Comparison of ENCODE assay signal across 29 cellular contexts in the genomic region with DNA sequence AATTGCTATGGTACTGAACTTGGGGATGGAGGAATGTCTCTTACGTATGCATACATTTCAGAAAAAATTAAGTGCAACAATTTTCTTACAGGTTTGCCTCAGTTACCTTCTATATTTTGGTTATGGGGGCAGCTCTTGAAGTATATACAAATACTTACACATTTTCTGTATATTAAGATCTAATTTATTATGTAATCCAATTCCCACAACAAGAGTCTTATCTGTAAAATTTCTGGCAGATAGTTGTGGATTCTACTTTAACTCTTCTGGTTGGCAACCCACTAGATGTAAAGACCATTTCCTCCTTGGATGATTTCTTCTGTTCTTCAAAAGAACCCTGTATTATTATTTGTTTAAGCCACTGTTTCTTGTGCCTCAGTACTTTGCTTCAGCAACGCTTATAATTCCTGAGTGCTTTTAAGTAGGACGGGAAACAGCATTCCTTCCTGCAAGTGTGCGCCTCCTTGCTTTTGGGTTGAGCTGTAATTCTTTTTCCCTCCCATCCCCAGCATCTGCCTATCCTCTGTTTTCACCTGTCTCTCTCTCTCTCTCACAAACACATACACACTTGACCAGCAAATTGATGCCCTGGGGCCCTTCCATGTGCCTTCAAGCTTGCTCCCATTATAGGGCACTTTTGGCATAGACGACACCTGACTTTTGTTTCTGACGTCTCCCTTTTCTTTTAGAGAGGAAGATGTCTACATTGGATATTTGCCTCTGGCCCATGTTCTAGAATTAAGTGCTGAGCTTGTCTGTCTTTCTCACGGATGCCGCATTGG.
"Had no signal": no experiment of that assay in that cellular context is flagged by ENCODE, and none has a peak within 500 bp of the region (broad histone marks: within the 10 kb centered on the region; RNA-seq: fewer than 3 reads in every experiment).

No MANE protein-coding gene starts in this region.

- H3K4me3 Mint-ChIP-seq: activated B cell treated with CpG ODN at 0.5 μM for 24 hours; activated CD4-positive, alpha-beta T cell treated with anti-CD3 and anti-CD28 coated beads for 36 hours; activated T-cell treated with anti-CD3 and anti-CD28 coated beads, Interleukin-2, amount 50 U/mL, for 24 hours; activated T-helper 17 cell treated with anti-CD3 and anti-CD28 coated beads, Interleukin-2, amount 50 U/mL, for 72 hours; effector memory CD8-positive, alpha-beta T cell; mesothelial cell of epicardium; naive thymus-derived CD8-positive, alpha-beta T cell; neural progenitor cell; stimulated activated memory B cell treated with anti-CD40 and anti-IgM and Interleukin-4, amounts not matched to agents 10 μg/mL and 1 μg/mL and 100 μg/mL, for 72 hours had no signal

- H3K4me1 Mint-ChIP-seq: activated B cell treated with CpG ODN at 0.5 μM for 24 hours; activated CD4-positive, alpha-beta T cell treated with anti-CD3 and anti-CD28 coated beads for 36 hours; activated T-helper 17 cell treated with anti-CD3 and anti-CD28 coated beads, Interleukin-2, amount 50 U/mL, for 72 hours; mesothelial cell of epicardium; stimulated activated memory B cell treated with anti-CD40 and anti-IgM and Interleukin-4, amounts not matched to agents 10 μg/mL and 1 μg/mL and 100 μg/mL, for 72 hours had no signal

- H3K9me3 ChIP-seq: adrenal gland, breast epithelium, colonic mucosa, stomach, suprapubic skin, tibial nerve, vagina had no signal

- DNase-seq: activated B cell treated with CpG ODN at 0.5 μM for 24 hours; activated CD4-positive, alpha-beta T cell treated with anti-CD3 and anti-CD28 coated beads for 36 hours; activated CD4-positive, alpha-beta T cell treated with anti-CD3 and anti-CD28 coated beads, Interleukin-2, amount 50 U/mL, for 4 hours; activated CD8-positive, alpha-beta memory T cell treated with anti-CD3 and anti-CD28 coated beads for 24 hours; activated CD8-positive, alpha-beta memory T cell treated with anti-CD3 and anti-CD28 coated beads, Interleukin-2, amount 50 U/mL, for 4 hours; activated T-cell treated with anti-CD3 and anti-CD28 coated beads, Interleukin-2, amount 50 U/mL, for 24 hours; adrenal gland; colonic mucosa; dorsolateral prefrontal cortex; effector memory CD8-positive, alpha-beta T cell; foreskin melanocyte; left ventricle myocardium superior; mammary epithelial cell; naive thymus-derived CD8-positive, alpha-beta T cell; posterior cingulate gyrus; small intestine; stomach had no signal

- H3K27ac Mint-ChIP-seq: activated B cell treated with CpG ODN at 0.5 μM for 24 hours; activated CD4-positive, alpha-beta T cell treated with anti-CD3 and anti-CD28 coated beads for 36 hours; activated T-cell treated with anti-CD3 and anti-CD28 coated beads, Interleukin-2, amount 50 U/mL, for 24 hours; activated T-helper 17 cell treated with anti-CD3 and anti-CD28 coated beads, Interleukin-2, amount 50 U/mL, for 72 hours; effector memory CD8-positive, alpha-beta T cell; mesothelial cell of epicardium; neural progenitor cell; stimulated activated memory B cell treated with anti-CD40 and anti-IgM and Interleukin-4, amounts not matched to agents 10 μg/mL and 1 μg/mL and 100 μg/mL, for 72 hours had no signal

- H3K27me3 ChIP-seq: adrenal gland, breast epithelium, colonic mucosa, dorsolateral prefrontal cortex, hepatocyte, neural progenitor cell, stomach, suprapubic skin, tibial nerve, vagina had no signal

- H3K27me3 Mint-ChIP-seq: activated B cell treated with CpG ODN at 0.5 μM for 24 hours; activated CD4-positive, alpha-beta T cell treated with anti-CD3 and anti-CD28 coated beads for 36 hours; activated T-cell treated with anti-CD3 and anti-CD28 coated beads, Interleukin-2, amount 50 U/mL, for 24 hours; activated T-helper 17 cell treated with anti-CD3 and anti-CD28 coated beads, Interleukin-2, amount 50 U/mL, for 72 hours; effector memory CD8-positive, alpha-beta T cell; naive thymus-derived CD8-positive, alpha-beta T cell; stimulated activated memory B cell treated with anti-CD40 and anti-IgM and Interleukin-4, amounts not matched to agents 10 μg/mL and 1 μg/mL and 100 μg/mL, for 72 hours had no signal

- H3K27ac ChIP-seq: adrenal gland, breast epithelium, colonic mucosa, dorsolateral prefrontal cortex, hepatocyte, neural progenitor cell, suprapubic skin, tibial nerve, vagina had no signal

- H3K36me3 ChIP-seq: breast epithelium had no signal

- H3K4me3 ChIP-seq: adrenal gland, breast epithelium, colonic mucosa, dorsolateral prefrontal cortex, hepatocyte, neural progenitor cell, stomach, suprapubic skin, tibial nerve, vagina had no signal

- H3K9me3 Mint-ChIP-seq: activated B cell treated with CpG ODN at 0.5 μM for 24 hours; activated naive CD4-positive, alpha-beta T cell treated with anti-CD3 and anti-CD28 coated beads, Interleukin-2, amount 50 U/mL, for 72 hours; activated T-cell treated with anti-CD3 and anti-CD28 coated beads, Interleukin-2, amount 50 U/mL, for 24 hours; activated T-helper 17 cell treated with anti-CD3 and anti-CD28 coated beads, Interleukin-2, amount 50 U/mL, for 72 hours; effector memory CD8-positive, alpha-beta T cell; mesothelial cell of epicardium; naive thymus-derived CD8-positive, alpha-beta T cell; neural progenitor cell; stimulated activated memory B cell treated with anti-CD40 and anti-IgM and Interleukin-4, amounts not matched to agents 10 μg/mL and 1 μg/mL and 100 μg/mL, for 72 hours had no signal

- ATAC-seq: activated CD4-positive, alpha-beta T cell treated with anti-CD3 and anti-CD28 coated beads for 36 hours; activated naive CD4-positive, alpha-beta T cell treated with anti-CD3 and anti-CD28 coated beads, Interleukin-2, amount 50 U/mL, for 72 hours; activated T-helper 17 cell treated with anti-CD3 and anti-CD28 coated beads, Interleukin-2, amount 50 U/mL, for 72 hours; effector memory CD8-positive, alpha-beta T cell; esophagus mucosa; left ventricle myocardium superior; naive thymus-derived CD8-positive, alpha-beta T cell; sciatic nerve; stimulated activated memory B cell treated with anti-CD40 and anti-IgM and Interleukin-4, amounts not matched to agents 10 μg/mL and 1 μg/mL and 100 μg/mL, for 72 hours had no signal

- H3K4me1 ChIP-seq: breast epithelium, colonic mucosa, neural progenitor cell, suprapubic skin, vagina had no signal
